ENCODE assay signal across 8 cellular contexts in genomic region chr22:50292643-50293440, GRCh38. TPM values are rescaled to one million over a fixed set of nuclear protein-coding genes. Genes with fewer than 3 reads are reported as not detected.
DNase-seq lines count a peak whose midpoint lies in the region; ATAC-seq, FAIRE-seq and TF ChIP-seq lines count a peak whose summit lies in the region.

No MANE protein-coding gene starts in this region.

- H3K27ac ChIP-seq in mesodermal cell (ENCODE audit: low read depth, low read length, severe bottlenecking) (peak overlapping the region; percentile 96), vagina (peak overlapping the region; percentile 81)

- peak overlapping the region; percentile 21 for H3K4me3 ChIP-seq in bronchial epithelial cell (ENCODE audit: low read depth, low read length)
- H3K4me3 ChIP-seq in mesodermal cell (ENCODE audit: extremely low read depth, insufficient read depth, low read length, poor library complexity, severe bottlenecking): peak overlapping the region; percentile 2
- H3K4me3 ChIP-seq in vagina: peak overlapping the region; percentile 32 to 43

- H3K4me1 ChIP-seq in mesodermal cell (ENCODE audit: control insufficient read depth, insufficient read depth, low read length, poor library complexity, severe bottlenecking) (peaks cover 20% of the 10 kb centered on the region), vagina (peaks cover 63% of the 10 kb centered on the region)

- no peak for FAIRE-seq in bronchial epithelial cell (lab: Jason Lieb, UNC)

- intact Hi-C loops in Right ventricle myocardium superior (cut with DNase I): no loop called here
- intact Hi-C loops in Right ventricle myocardium inferior (cut with DNase I): loop anchor here (5.0 kb wide), 1 partner anchor 34 kb away; the partner anchor contains the start of gene DENND6B
- intact Hi-C loops in vagina (cut with DNase I): no loop called here

- TF ChIP-seq CTCF in bronchial epithelial cell (IDR thresholded peaks at IDR 0.05; ENCODE audit: insufficient read depth, low read length, severe bottlenecking) (no peak), vagina (IDR thresholded peaks at IDR 0.05) (no peak)

- no peak for ATAC-seq in Right ventricle myocardium superior (ENCODE audit: poor library complexity)
- no peak for ATAC-seq in Right ventricle myocardium inferior
- no peak for ATAC-seq in GM19397 (IDR thresholded peaks at IDR 0.05; ENCODE audit: unreplicated experiment)

- DNase-seq in Right ventricle myocardium superior (peak; percentile 85), Right ventricle myocardium inferior (ENCODE audit: missing footprints) (no peak), bronchial epithelial cell (ENCODE audit: low read depth) (no peak), vagina (ENCODE audit: extremely low spot score in 2 of 2) (no peak)
- no peak for DNase-seq in activated effector memory CD4-positive, alpha-beta T cell treated with anti-CD3 and anti-CD28 coated beads, Interleukin-2, amount 50 U/mL, for 16 hours
- DNase-seq in stimulated activated CD4-positive, alpha-beta T cell treated with anti-CD3 and anti-CD28 coated beads, Interleukin-4, amount 100 ng/mL, for 4 hours: no peak

- 73 to 85% methylated on average over 19 to 24 of the region's 29 CpGs for WGBS in mesodermal cell (ENCODE audit: insufficient coverage in 2 of 2), 2 experiments

- no peaks in the 10 kb centered on the region for H3K27me3 ChIP-seq in bronchial epithelial cell (ENCODE audit: control insufficient read depth, insufficient read depth, low read length)
- no peaks in the 10 kb centered on the region for H3K27me3 ChIP-seq in vagina

- peaks cover 47% of the 10 kb centered on the region for H3K36me3 ChIP-seq in bronchial epithelial cell (ENCODE audit: control insufficient read depth, insufficient read depth, low read length)
- H3K36me3 ChIP-seq in mesodermal cell (ENCODE audit: control insufficient read depth, insufficient read depth, low read length): peaks cover 54% of the 10 kb centered on the region
- peaks cover 0 to 26% of the 10 kb centered on the region in 2 donors for H3K36me3 ChIP-seq in vagina

- H3K9me3 ChIP-seq in mesodermal cell (ENCODE audit: control insufficient read depth, low read length) (no peaks in the 10 kb centered on the region), vagina (no peaks in the 10 kb centered on the region)

- no peak for TF ChIP-seq POLR2A in vagina (IDR thresholded peaks at IDR 0.05)

RNA-seq across cellular contexts. Expression of gene PLXNB2, which starts 14.6 kb away (rescaled TPM):
- 68.3 TPM for total RNA-seq in Right ventricle myocardium superior
- 70.6 TPM for total RNA-seq in Right ventricle myocardium inferior
- 138 and 176 TPM in 2 replicates for total RNA-seq in bronchial epithelial cell
- polyA plus RNA-seq in mesodermal cell (2013, experiment 1 of 2): 108 TPM
- polyA plus RNA-seq in mesodermal cell (2013, experiment 2 of 2): 92.5 TPM
- 180 TPM for total RNA-seq in vagina

RNA-seq across cellular contexts. Expression of gene MAPK11, which starts 22.7 kb away (rescaled TPM):
- total RNA-seq in Right ventricle myocardium superior (8.5 TPM), Right ventricle myocardium inferior (10.0 TPM), bronchial epithelial cell (3.4 and 9.0 TPM in 2 replicates), vagina (7.4 TPM)
- 13.3 TPM for polyA plus RNA-seq in mesodermal cell (2013, experiment 1 of 2)
- polyA plus RNA-seq in mesodermal cell (2013, experiment 2 of 2): 7.2 TPM

RNA-seq across cellular contexts. Expression of gene MAPK12, which starts 31.4 kb away (rescaled TPM):
- total RNA-seq in Right ventricle myocardium superior (13.2 TPM), Right ventricle myocardium inferior (18.2 TPM), bronchial epithelial cell (12.4 and 14.1 TPM in 2 replicates), vagina (15.0 TPM)
- 26.1 TPM for polyA plus RNA-seq in mesodermal cell (2013, experiment 1 of 2)
- polyA plus RNA-seq in mesodermal cell (2013, experiment 2 of 2): 25.9 TPM

RNA-seq across cellular contexts. Expression of gene DENND6B, which starts 34.0 kb away (rescaled TPM):
- 1.1 TPM for total RNA-seq in Right ventricle myocardium superior
- total RNA-seq in Right ventricle myocardium inferior: 1.7 TPM
- 1.1 and 1.8 TPM in 2 replicates for total RNA-seq in bronchial epithelial cell
- polyA plus RNA-seq in mesodermal cell (2013, experiment 1 of 2): 5.2 TPM
- polyA plus RNA-seq in mesodermal cell (2013, experiment 2 of 2): 3.4 TPM
- 2.7 TPM for total RNA-seq in vagina

RNA-seq across cellular contexts. Expression of gene HDAC10, which starts 41.8 kb away (rescaled TPM):
- total RNA-seq in Right ventricle myocardium superior (12.0 TPM), Right ventricle myocardium inferior (14.5 TPM), bronchial epithelial cell (9.7 and 13.8 TPM in 2 replicates), vagina (29.2 TPM)
- polyA plus RNA-seq in mesodermal cell (2013, experiment 1 of 2): 28.0 TPM
- 22.6 TPM for polyA plus RNA-seq in mesodermal cell (2013, experiment 2 of 2)
